ENCODE assay signal across 18 cellular contexts in the genomic region with DNA sequence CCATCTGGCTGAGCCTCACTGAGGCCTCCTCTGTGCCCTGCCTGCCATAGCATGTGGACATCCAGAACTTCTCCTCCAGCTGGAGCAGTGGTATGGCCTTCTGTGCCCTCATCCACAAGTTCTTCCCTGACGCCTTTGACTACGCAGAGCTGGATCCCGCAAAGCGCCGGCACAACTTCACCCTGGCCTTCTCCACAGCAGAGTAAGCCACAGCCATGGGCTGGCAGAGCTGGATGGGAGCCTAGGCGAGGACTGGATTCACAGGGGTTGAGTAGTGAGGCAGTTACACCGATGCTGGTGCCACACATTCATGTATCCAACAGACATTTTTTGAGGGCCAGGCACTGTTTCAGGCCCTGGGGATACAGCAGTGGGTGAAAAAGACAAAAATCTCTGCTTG. TPM values are rescaled to one million over a fixed set of nuclear protein-coding genes. Genes with fewer than 3 reads are reported as not detected.
DNase-seq lines count a peak whose midpoint lies in the region; ATAC-seq and TF ChIP-seq lines count a peak whose summit lies in the region.
"Had no signal": no experiment of that assay in that cellular context is flagged by ENCODE, and none has a peak within 500 bp of the region (broad histone marks: within the 10 kb centered on the region; RNA-seq: fewer than 3 reads in every experiment).

No MANE protein-coding gene starts in this region.

- BruUV-seq in IMR-90 (replicated peaks; lab: Mats Ljungman, UMichigan), result no TSS peak

- H3K56ac ChIP-seq in IMR-90 (ENCODE audit: extremely low read depth, insufficient read depth, low read length), result no peak overlapping the region

- in situ Hi-C loops in IMR-90 (cut with MboI; ENCODE audit: low sequenced_read_pairs), result no loop called here

- H3K4me2 ChIP-seq in IMR-90 (ENCODE audit: low read depth, low read length) (no peak overlapping the region), OCI-LY3 (ENCODE audit: low read length) (no peak overlapping the region), neuronal stem cell (ENCODE audit: insufficient read depth, low read length, poor library complexity, severe bottlenecking) (no peak overlapping the region)

- no peak overlapping the region for H2BK20ac ChIP-seq in IMR-90 (ENCODE audit: low read depth, low read length)

- no peak overlapping the region for H4K8ac ChIP-seq in IMR-90 (ENCODE audit: low read depth in 2 of 2, low read length in 2 of 2)
- H4K8ac ChIP-seq in neuronal stem cell (ENCODE audit: low read depth, low read length), result no peak overlapping the region

- no peak overlapping the region for H2BK120ac ChIP-seq in IMR-90 (ENCODE audit: low read depth, low read length)
- H2BK120ac ChIP-seq in neuronal stem cell (ENCODE audit: low read depth, low read length), result no peak overlapping the region

- no peak overlapping the region for H3K27ac ChIP-seq in IMR-90 (ENCODE audit: insufficient read depth, low read length)
- H3K27ac ChIP-seq in OCI-LY3 (ENCODE audit: low read length), result peak overlapping the region; percentile 90
- H3K27ac ChIP-seq in neuronal stem cell (replicated peaks; ENCODE audit: low read length), result no peak overlapping the region
- H3K27ac ChIP-seq in body of pancreas, result no peak overlapping the region
- H3K27ac ChIP-seq: SJCRH30 had no signal

- H3K27me3 ChIP-seq in IMR-90 (ENCODE audit: control insufficient read depth, insufficient read depth, low read length) (peaks cover 11% of the 10 kb centered on the region), OCI-LY3 (ENCODE audit: low read depth, low read length) (no peaks in the 10 kb centered on the region), neuronal stem cell (ENCODE audit: control insufficient read depth in 3 of 3, insufficient read depth in 3 of 3, low read depth in 1 of 3, low read length in 3 of 3) (no peaks in the 10 kb centered on the region), body of pancreas (no peaks in the 10 kb centered on the region)
- H3K27me3 ChIP-seq: BLaER1, SJCRH30 had no signal

- no peak for TF ChIP-seq POLR2A in IMR-90 (IDR thresholded peaks at IDR 0.05; ENCODE audit: low read depth, low read length)
- no peak for TF ChIP-seq POLR2A in body of pancreas (IDR thresholded peaks at IDR 0.05)

- POLR2A ChIA-PET in IMR-90 (lab: Charles Lee; ENCODE audit: unreplicated experiment), result no interaction called here

- TF ChIP-seq RAD21 in IMR-90 (IDR thresholded peaks at IDR 0.05; ENCODE audit: low read length), result no peak

- no CpG with 5 or more reads among the region's 7 CpGs for WGBS in IMR-90 (ENCODE audit: extremely low coverage in 2 of 2, insufficient read length in 1 of 2), 2 experiments
- no CpG with 5 or more reads among the region's 7 CpGs for WGBS in neuronal stem cell (ENCODE audit: extremely low coverage in 2 of 2, insufficient read length in 2 of 2, insufficient replicate concordance in 1 of 2), 2 donors
- 70 to 100% methylated on average over 2 to 4 of the region's 7 CpGs for WGBS in body of pancreas, 2 donors

- no peaks in the 10 kb centered on the region for H3K9me1 ChIP-seq in IMR-90 (ENCODE audit: insufficient read depth, low read length)

- H3K79me2 ChIP-seq in OCI-LY3 (ENCODE audit: low read length), result no peaks in the 10 kb centered on the region

- no peaks in the 10 kb centered on the region for H3K9me3 ChIP-seq in IMR-90 (ENCODE audit: control insufficient read depth, insufficient read depth, low read length)
- no peaks in the 10 kb centered on the region for H3K9me3 ChIP-seq in OCI-LY3 (ENCODE audit: insufficient read depth, low read length)
- H3K9me3 ChIP-seq in neuronal stem cell (replicated peaks in 1 of 2; ENCODE audit: control insufficient read depth in 2 of 2, insufficient read depth in 1 of 2, low read depth in 1 of 2, low read length in 2 of 2), result peaks cover 0 to 4% of the 10 kb centered on the region in 2 donors
- no peaks in the 10 kb centered on the region for H3K9me3 ChIP-seq in body of pancreas
- H3K9me3 ChIP-seq: BLaER1, Caco-2, SJCRH30 had no signal

- H3K4me1 ChIP-seq in IMR-90 (ENCODE audit: control insufficient read depth, insufficient read depth, low read length), result no peaks in the 10 kb centered on the region
- peaks cover 20% of the 10 kb centered on the region for H3K4me1 ChIP-seq in OCI-LY3 (ENCODE audit: low read length)
- peaks cover 6 to 7% of the 10 kb centered on the region in 2 donors for H3K4me1 ChIP-seq in neuronal stem cell (ENCODE audit: control insufficient read depth in 2 of 2, insufficient read depth in 1 of 2, low read depth in 1 of 2, low read length in 2 of 2)
- H3K4me1 ChIP-seq in body of pancreas, result peaks cover 8% of the 10 kb centered on the region

- no peak overlapping the region for H2BK5ac ChIP-seq in IMR-90 (ENCODE audit: low read depth, low read length, poor library complexity, severe bottlenecking)
- no peak overlapping the region for H2BK5ac ChIP-seq in neuronal stem cell (ENCODE audit: low read length)

- H3K79me1 ChIP-seq in IMR-90 (ENCODE audit: low read depth in 1 of 2, low read length in 2 of 2), result no peaks in the 10 kb centered on the region
- H3K79me1 ChIP-seq in neuronal stem cell (ENCODE audit: low read depth, low read length), result no peaks in the 10 kb centered on the region

- no peak overlapping the region for H4K5ac ChIP-seq in IMR-90 (ENCODE audit: low read depth, low read length)

- H3K18ac ChIP-seq in IMR-90 (ENCODE audit: low read depth, low read length) (no peak overlapping the region), neuronal stem cell (ENCODE audit: low read length) (peak overlapping the region; percentile 19)

- no peak for DNase-seq in IMR-90
- DNase-seq in neuronal stem cell (ENCODE audit: low spot score), result no peak
- no peak for DNase-seq in body of pancreas
- DNase-seq in T-helper 2 cell, result no peak
- DNase-seq: CD4-positive, alpha-beta T cell; DMS 273 treated with DMSO at 0.1 percent for 48 hours; DMS79 treated with DMSO at 0.1 percent for 48 hours; KBM-7; NCI-H1105 treated with DMSO at 0.1 percent for 48 hours; NCI-H2029 treated with DMSO at 0.1 percent for 48 hours; NCI-H345; NCI-H774; NK-92 treated with Interleukin-12 subunit alpha and Interleukin-12 subunit beta, amount 100 ng/mL, for 24 hours had no signal

- H3K4me3 ChIP-seq in IMR-90 (ENCODE audit: insufficient read depth, low read depth, low read length) (no peak overlapping the region), OCI-LY3 (ENCODE audit: low read length) (no peak overlapping the region), neuronal stem cell (ENCODE audit: low read length in 2 of 2) (no peak overlapping the region), body of pancreas (no peak overlapping the region)
- H3K4me3 ChIP-seq: BLaER1, SJCRH30 had no signal

- TF ChIP-seq CTCF in IMR-90 (conservative IDR thresholded peaks at IDR 0.05; ENCODE audit: low read depth, low read length) (no peak), OCI-LY3 (IDR thresholded peaks at IDR 0.05; ENCODE audit: low read depth, low read length) (no peak), body of pancreas (IDR thresholded peaks at IDR 0.05) (no peak)

- H2BK15ac ChIP-seq in IMR-90 (ENCODE audit: low read depth, low read length) (no peak overlapping the region), neuronal stem cell (ENCODE audit: low read length) (no peak overlapping the region)

- peak overlapping the region; percentile 32 for H2AFZ ChIP-seq in IMR-90 (replicated peaks; ENCODE audit: low read length, poor library complexity)
- H2AFZ ChIP-seq in OCI-LY3 (ENCODE audit: low read depth, low read length), result no peak overlapping the region
- no peak overlapping the region for H2AFZ ChIP-seq in neuronal stem cell (ENCODE audit: low read length)

- H3K23ac ChIP-seq in IMR-90 (ENCODE audit: low read depth, low read length), result no peak overlapping the region
- no peak overlapping the region for H3K23ac ChIP-seq in neuronal stem cell (ENCODE audit: low read depth, low read length, poor library complexity)

- H4K20me1 ChIP-seq in IMR-90 (ENCODE audit: insufficient read depth, low read length) (no peaks in the 10 kb centered on the region), OCI-LY3 (ENCODE audit: insufficient read depth, low read length) (no peaks in the 10 kb centered on the region)
- H4K20me1 ChIP-seq: BLaER1 had no signal

- no peak overlapping the region for H2BK12ac ChIP-seq in neuronal stem cell (ENCODE audit: low read length)

- intact Hi-C loops in IMR-90 (cut with micrococcal nuclease) (no loop called here), body of pancreas (cut with DNase I) (no loop called here)

- H2AK9ac ChIP-seq in IMR-90 (replicated peaks; ENCODE audit: low read depth, low read length, poor library complexity), result no peak overlapping the region

- H2AK5ac ChIP-seq in IMR-90 (ENCODE audit: low read depth, low read length) (no peak overlapping the region), neuronal stem cell (ENCODE audit: low read depth, low read length) (no peak overlapping the region)

- ATAC-seq in IMR-90 (ENCODE audit: low read depth) (no peak), body of pancreas (no peak)

- no peak overlapping the region for H3K9ac ChIP-seq in IMR-90 (ENCODE audit: low read depth, low read length)
- no peak overlapping the region for H3K9ac ChIP-seq in OCI-LY3 (ENCODE audit: low read length)
- no peak overlapping the region for H3K9ac ChIP-seq in neuronal stem cell (ENCODE audit: low read depth, low read length, poor library complexity)
- H3K9ac ChIP-seq: BLaER1 had no signal

- no peak overlapping the region for H4K91ac ChIP-seq in IMR-90 (ENCODE audit: insufficient read depth, low read depth, low read length)
- H4K91ac ChIP-seq in neuronal stem cell (ENCODE audit: low read depth, low read length, poor library complexity), result no peak overlapping the region

- no peak overlapping the region for H3K4ac ChIP-seq in IMR-90 (ENCODE audit: low read depth, low read length)
- H3K4ac ChIP-seq in neuronal stem cell (ENCODE audit: low read length), result no peak overlapping the region

- CTCF ChIA-PET in IMR-90 (lab: Yijun Ruan, JAX), result no interaction called here

- dilution Hi-C loops in IMR-90 (cut with HindIII; ENCODE audit: low sequenced_read_pairs, unreplicated experiment), result no loop called here

- H3K36me3 ChIP-seq in IMR-90 (ENCODE audit: control insufficient read depth, insufficient read depth, low read length), result peaks cover 17% of the 10 kb centered on the region
- peaks cover 26% of the 10 kb centered on the region for H3K36me3 ChIP-seq in OCI-LY3 (replicated peaks; ENCODE audit: low read depth, low read length)
- peaks cover 29 to 54% of the 10 kb centered on the region in 2 donors for H3K36me3 ChIP-seq in neuronal stem cell (replicated peaks in 1 of 2; ENCODE audit: control insufficient read depth in 2 of 2, insufficient read depth in 2 of 2, low read length in 2 of 2)
- peaks cover 0 to 2% of the 10 kb centered on the region in 2 donors for H3K36me3 ChIP-seq in body of pancreas (replicated peaks in 1 of 2; ENCODE audit: insufficient read depth in 1 of 2, low read depth in 2 of 2)
- H3K36me3 ChIP-seq: SJCRH30 had no signal

- H3K14ac ChIP-seq in IMR-90 (replicated peaks; ENCODE audit: low read depth, low read length) (no peak overlapping the region), neuronal stem cell (ENCODE audit: low read length) (no peak overlapping the region)

RNA-seq across cellular contexts. Expression of gene SMTNL1, which starts 9.1 kb away (rescaled TPM):
- not detected in 2 replicates for total RNA-seq in IMR-90 (2012; rRNA removed)
- polyA plus RNA-seq in IMR-90 (2012; rRNA removed), result not detected in 2 replicates
- polyA plus RNA-seq in IMR-90 (2012; cell fraction: cytosol; rRNA removed), result not detected in 2 replicates
- not detected in 2 replicates for polyA plus RNA-seq in IMR-90 (2012; cell fraction: nucleus; rRNA removed; ENCODE audit: low replicate concordance)
- 0.26 TPM for polyA plus RNA-seq in neuronal stem cell (2013, experiment 1 of 2)
- 0.18 TPM for polyA plus RNA-seq in neuronal stem cell (2013, experiment 2 of 2)
- total RNA-seq in body of pancreas, result not detected
- total RNA-seq: CD4-positive, alpha-beta T cell; H4 had no signal

RNA-seq across cellular contexts. Expression of gene TIMM10, which starts 15.9 kb away (rescaled TPM):
- total RNA-seq in IMR-90 (2012; rRNA removed), result 70.0 and 96.8 TPM in 2 replicates
- polyA plus RNA-seq in IMR-90 (2012; rRNA removed), result 135 and 148 TPM in 2 replicates
- 102 and 363 TPM in 2 replicates for polyA plus RNA-seq in IMR-90 (2012; cell fraction: cytosol; rRNA removed)
- 26.0 and 35.1 TPM in 2 replicates for polyA plus RNA-seq in IMR-90 (2012; cell fraction: nucleus; rRNA removed; ENCODE audit: low replicate concordance)
- 61.5 TPM for polyA plus RNA-seq in neuronal stem cell (2013, experiment 1 of 2)
- 58.6 TPM for polyA plus RNA-seq in neuronal stem cell (2013, experiment 2 of 2)
- 10 to 100 TPM in 1 of 2 donors, 1 to 10 TPM in 1; 5.6 to 24.4 TPM for total RNA-seq in body of pancreas

RNA-seq across cellular contexts. Expression of gene UBE2L6, which starts 21.0 kb away (rescaled TPM):
- 34.4 and 37.5 TPM in 2 replicates for total RNA-seq in IMR-90 (2012; rRNA removed)
- polyA plus RNA-seq in IMR-90 (2012; rRNA removed), result 46.7 and 51.7 TPM in 2 replicates
- 19.3 and 42.1 TPM in 2 replicates for polyA plus RNA-seq in IMR-90 (2012; cell fraction: cytosol; rRNA removed)
- polyA plus RNA-seq in IMR-90 (2012; cell fraction: nucleus; rRNA removed; ENCODE audit: low replicate concordance), result 11.5 and 13.0 TPM in 2 replicates
- 138 TPM for polyA plus RNA-seq in neuronal stem cell (2013, experiment 1 of 2)
- 134 TPM for polyA plus RNA-seq in neuronal stem cell (2013, experiment 2 of 2)
- 10 to 100 TPM in 1 of 2 donors, 1 to 10 TPM in 1; 7.9 to 17.4 TPM for total RNA-seq in body of pancreas

RNA-seq across cellular contexts. Expression of gene SLC43A1, which starts 30.9 kb away (rescaled TPM):
- total RNA-seq in IMR-90 (2012; rRNA removed) (8.6 and 10.0 TPM in 2 replicates), body of pancreas (100 to 1,000 TPM in 1 of 2 donors, 10 to 100 TPM in 1; 87.7 to 128 TPM)
- 15.9 and 17.0 TPM in 2 replicates for polyA plus RNA-seq in IMR-90 (2012; rRNA removed)
- 8.6 and 18.4 TPM in 2 replicates for polyA plus RNA-seq in IMR-90 (2012; cell fraction: cytosol; rRNA removed)
- 34.7 and 55.4 TPM in 2 replicates for polyA plus RNA-seq in IMR-90 (2012; cell fraction: nucleus; rRNA removed; ENCODE audit: low replicate concordance)
- polyA plus RNA-seq in neuronal stem cell (2013, experiment 1 of 2), result 0.63 TPM
- polyA plus RNA-seq in neuronal stem cell (2013, experiment 2 of 2), result 0.73 TPM

RNA-seq across cellular contexts. Expression of gene SERPING1, which starts 51.0 kb away (rescaled TPM):
- total RNA-seq in IMR-90 (2012; rRNA removed) (2.0 and 2.2 TPM in 2 replicates), body of pancreas (100 to 1,000 TPM; 166 to 216 TPM)
- 27.5 and 30.7 TPM in 2 replicates for polyA plus RNA-seq in IMR-90 (2012; rRNA removed)
- 27.0 and 35.9 TPM in 2 replicates for polyA plus RNA-seq in IMR-90 (2012; cell fraction: cytosol; rRNA removed)
- 8.1 and 15.0 TPM in 2 replicates for polyA plus RNA-seq in IMR-90 (2012; cell fraction: nucleus; rRNA removed; ENCODE audit: low replicate concordance)
- 78.6 TPM for polyA plus RNA-seq in neuronal stem cell (2013, experiment 1 of 2)
- polyA plus RNA-seq in neuronal stem cell (2013, experiment 2 of 2), result 79.6 TPM
